In the genomic region with DNA sequence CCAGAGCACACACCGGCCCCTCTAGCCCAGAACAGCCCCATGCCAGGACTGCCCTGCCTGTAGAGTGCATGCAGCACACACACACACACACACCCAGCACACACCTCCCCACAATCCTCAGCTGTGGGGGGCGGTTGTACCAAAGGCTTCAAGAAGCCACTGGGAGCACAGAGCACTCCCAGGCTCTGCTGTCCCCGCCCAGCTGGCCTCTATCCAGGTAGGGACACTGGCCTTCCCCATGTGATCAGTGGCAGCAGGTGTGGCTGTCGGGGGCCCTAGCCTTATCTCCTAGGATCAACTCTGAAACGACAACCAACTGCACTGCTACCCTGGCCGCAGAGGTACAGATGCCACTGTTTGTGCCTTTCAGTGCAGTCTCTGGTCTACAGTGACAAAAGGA, we compare ENCODE assay signal across 12 cellular contexts. TPM values are rescaled to one million over a fixed set of nuclear protein-coding genes. Genes with fewer than 3 reads are reported as not detected.
DNase-seq lines count a peak whose midpoint lies in the region; ATAC-seq and TF ChIP-seq lines count a peak whose summit lies in the region.
"Had no signal": no experiment of that assay in that cellular context is flagged by ENCODE, and none has a peak within 500 bp of the region (broad histone marks: within the 10 kb centered on the region; RNA-seq: fewer than 3 reads in every experiment).

No MANE protein-coding gene starts in this region.

- no peak overlapping the region for H2BK5ac ChIP-seq in mesendoderm (ENCODE audit: low read length)

- H3K4me1 Mint-ChIP-seq in activated CD4-positive, alpha-beta T cell treated with anti-CD3 and anti-CD28 coated beads, Interleukin-2, amount 10 ng/mL, durations not matched to agents 24 days and 14 days, result peaks cover 22% of the 10 kb centered on the region
- peaks cover 36 to 40% of the 10 kb centered on the region in 2 donors for H3K4me1 Mint-ChIP-seq in effector memory CD8-positive, alpha-beta T cell (ENCODE audit: low read depth in 2 of 2)

- no peak overlapping the region for H3K23ac ChIP-seq in mesendoderm (ENCODE audit: low read length)

- peaks cover 4% of the 10 kb centered on the region for H3K79me2 ChIP-seq in OCI-LY1 (ENCODE audit: insufficient read depth, low read length)
- H3K79me2 ChIP-seq in mesendoderm (ENCODE audit: control insufficient read depth, insufficient read depth, low read length), result peaks cover 16% of the 10 kb centered on the region

- intact Hi-C loops in activated CD4-positive, alpha-beta T cell treated with anti-CD3 and anti-CD28 coated beads, Interleukin-2, amount 10 ng/mL, durations not matched to agents 24 days and 14 days (cut with micrococcal nuclease), result no loop called here

- no peaks in the 10 kb centered on the region for H3K9me2 ChIP-seq in OCI-LY1 (ENCODE audit: low read depth, low read length)

- no peak for ATAC-seq in effector memory CD8-positive, alpha-beta T cell (replicated peaks)
- no peak for ATAC-seq in HG03045 (IDR thresholded peaks at IDR 0.05; ENCODE audit: unreplicated experiment)

- H3F3A ChIP-seq in OCI-LY1 (ENCODE audit: insufficient read depth, low read length), result no peaks in the 10 kb centered on the region

- no peak overlapping the region for H4K8ac ChIP-seq in mesendoderm (ENCODE audit: low read depth, low read length)

- no peak overlapping the region for H2AFZ ChIP-seq in OCI-LY1 (ENCODE audit: low read length)

- no peak overlapping the region for H3K18ac ChIP-seq in mesendoderm (ENCODE audit: low read length)

- no peak overlapping the region for H3K4ac ChIP-seq in mesendoderm (ENCODE audit: low read depth, low read length)

- H3K4me1 ChIP-seq in OCI-LY1 (ENCODE audit: insufficient read depth, low read length, severe bottlenecking) (peaks cover 30% of the 10 kb centered on the region), rectal smooth muscle tissue (ENCODE audit: control insufficient read depth, insufficient read depth, low read length) (peaks cover 24% of the 10 kb centered on the region), mesendoderm (ENCODE audit: control insufficient read depth, low read depth, low read length) (peaks cover 3% of the 10 kb centered on the region)

- peaks cover 37% of the 10 kb centered on the region for H3K36me3 ChIP-seq in OCI-LY1 (ENCODE audit: insufficient read depth, low read length)
- peaks cover 34% of the 10 kb centered on the region for H3K36me3 ChIP-seq in rectal smooth muscle tissue (ENCODE audit: control insufficient read depth, insufficient read depth, low read length)
- H3K36me3 ChIP-seq in mesendoderm (ENCODE audit: control insufficient read depth, insufficient read depth, low read length), result no peaks in the 10 kb centered on the region

- no peak overlapping the region for H3K56ac ChIP-seq in mesendoderm (ENCODE audit: low read length)

- no peak overlapping the region for H2BK120ac ChIP-seq in mesendoderm (ENCODE audit: low read depth, low read length)

- H3K27ac ChIP-seq in OCI-LY1 (ENCODE audit: low read depth, low read length, poor library complexity, severe bottlenecking) (no peak overlapping the region), rectal smooth muscle tissue (ENCODE audit: low read depth, low read length) (no peak overlapping the region), mesendoderm (ENCODE audit: low read depth, low read length) (no peak overlapping the region)

- H3K4me3 Mint-ChIP-seq in activated CD4-positive, alpha-beta T cell treated with anti-CD3 and anti-CD28 coated beads, Interleukin-2, amount 10 ng/mL, durations not matched to agents 24 days and 14 days, result peak overlapping the region; percentile 91
- peak overlapping the region; percentile 91 to 92 for H3K4me3 Mint-ChIP-seq in effector memory CD8-positive, alpha-beta T cell

- no CpG with 5 or more reads among the region's 6 CpGs for WGBS in mesendoderm (ENCODE audit: extremely low coverage, insufficient coverage, low lambda C conversion rate)

- H3K27me3 Mint-ChIP-seq in activated CD4-positive, alpha-beta T cell treated with anti-CD3 and anti-CD28 coated beads, Interleukin-2, amount 10 ng/mL, durations not matched to agents 24 days and 14 days, result no peaks in the 10 kb centered on the region
- H3K27me3 Mint-ChIP-seq in effector memory CD8-positive, alpha-beta T cell, result no peaks in the 10 kb centered on the region

- H3K9ac ChIP-seq in OCI-LY1 (ENCODE audit: low read length) (no peak overlapping the region), rectal smooth muscle tissue (ENCODE audit: low read length) (no peak overlapping the region), mesendoderm (ENCODE audit: low read length) (no peak overlapping the region)

- H3K27ac Mint-ChIP-seq in activated CD4-positive, alpha-beta T cell treated with anti-CD3 and anti-CD28 coated beads, Interleukin-2, amount 10 ng/mL, durations not matched to agents 24 days and 14 days, result no peak overlapping the region
- H3K27ac Mint-ChIP-seq in effector memory CD8-positive, alpha-beta T cell, result no peak overlapping the region

- no peaks in the 10 kb centered on the region for H3K9me3 Mint-ChIP-seq in activated CD4-positive, alpha-beta T cell treated with anti-CD3 and anti-CD28 coated beads, Interleukin-2, amount 10 ng/mL, durations not matched to agents 24 days and 14 days
- no peaks in the 10 kb centered on the region for H3K9me3 Mint-ChIP-seq in effector memory CD8-positive, alpha-beta T cell

- peaks cover 19% of the 10 kb centered on the region for H3K79me1 ChIP-seq in mesendoderm (ENCODE audit: low read length)

- no peaks in the 10 kb centered on the region for H4K20me1 ChIP-seq in OCI-LY1 (ENCODE audit: insufficient read depth, low read length)

- H3K4me2 ChIP-seq in OCI-LY1 (ENCODE audit: low read length), result peak overlapping the region; percentile 89; the same call in 1 of the 2 replicates
- H3K4me2 ChIP-seq in mesendoderm (ENCODE audit: low read length), result no peak overlapping the region

- TF ChIP-seq CTCF in OCI-LY1 (IDR thresholded peaks at IDR 0.05; ENCODE audit: low read length), result no peak

- H3K4me3 ChIP-seq in OCI-LY1 (ENCODE audit: low read depth, low read length, poor library complexity, severe bottlenecking), result peak overlapping the region; percentile 72
- H3K4me3 ChIP-seq in rectal smooth muscle tissue (ENCODE audit: low read length), result peak overlapping the region; percentile 20
- no peak overlapping the region for H3K4me3 ChIP-seq in mesendoderm (ENCODE audit: low read length)

- H2BK15ac ChIP-seq in mesendoderm (replicated peaks; ENCODE audit: low read depth), result no peak overlapping the region

- no peak overlapping the region for H4K5ac ChIP-seq in mesendoderm (ENCODE audit: low read length)

- no peaks in the 10 kb centered on the region for H3K27me3 ChIP-seq in OCI-LY1 (ENCODE audit: insufficient read depth, low read length)
- H3K27me3 ChIP-seq in rectal smooth muscle tissue (ENCODE audit: control insufficient read depth, insufficient read depth, low read length), result no peaks in the 10 kb centered on the region
- H3K27me3 ChIP-seq in mesendoderm (ENCODE audit: insufficient read depth, low read length, poor library complexity), result no peaks in the 10 kb centered on the region

- peaks cover 36% of the 10 kb centered on the region for H3K36me3 Mint-ChIP-seq in activated CD4-positive, alpha-beta T cell treated with anti-CD3 and anti-CD28 coated beads, Interleukin-2, amount 10 ng/mL, durations not matched to agents 24 days and 14 days (ENCODE audit: low read depth)
- peaks cover 61% of the 10 kb centered on the region for H3K36me3 Mint-ChIP-seq in effector memory CD8-positive, alpha-beta T cell (ENCODE audit: insufficient read depth)

- no peak for DNase-seq in activated CD4-positive, alpha-beta T cell treated with anti-CD3 and anti-CD28 coated beads, Interleukin-2, amount 10 ng/mL, durations not matched to agents 24 days and 14 days
- no peak for DNase-seq in activated CD4-positive, alpha-beta T cell treated with anti-CD3 and anti-CD28 coated beads for 1 hour
- DNase-seq in effector memory CD8-positive, alpha-beta T cell, result no peak
- DNase-seq in mesendoderm, result no peak
- no peak for DNase-seq in middle frontal gyrus (ENCODE audit: extremely low spot score, low spot score)
- DNase-seq: activated CD4-positive, CD25-positive, alpha-beta regulatory T cell treated with anti-CD3 and anti-CD28 coated beads, Interleukin-2, amount 50 U/mL, for 72 hours; anterior cingulate cortex; GDM1; NCI-H226 had no signal

- no peak overlapping the region for H2AK5ac ChIP-seq in mesendoderm (ENCODE audit: low read length)

- no peaks in the 10 kb centered on the region for H3K9me3 ChIP-seq in OCI-LY1 (ENCODE audit: low read length)

RNA-seq across cellular contexts. Expression of a gene that starts 2.0 kb away (rescaled TPM):
- 57.4 and 58.7 TPM in 2 replicates for total RNA-seq in activated CD4-positive, alpha-beta T cell treated with anti-CD3 and anti-CD28 coated beads, Interleukin-2, amount 10 ng/mL, durations not matched to agents 24 days and 14 days
- 14.5 TPM for polyA plus RNA-seq in mesendoderm (2013, experiment 1 of 2)
- 14.9 TPM for polyA plus RNA-seq in mesendoderm (2013, experiment 2 of 2)

RNA-seq across cellular contexts. Expression of a gene that starts 2.1 kb away (rescaled TPM):
- 95.1 and 95.8 TPM in 2 replicates for total RNA-seq in activated CD4-positive, alpha-beta T cell treated with anti-CD3 and anti-CD28 coated beads, Interleukin-2, amount 10 ng/mL, durations not matched to agents 24 days and 14 days
- 92.9 TPM for polyA plus RNA-seq in mesendoderm (2013, experiment 1 of 2)
- 91.6 TPM for polyA plus RNA-seq in mesendoderm (2013, experiment 2 of 2)

RNA-seq across cellular contexts. Expression of a gene that starts 14.2 kb away (rescaled TPM):
- 15.1 and 16.3 TPM in 2 replicates for total RNA-seq in activated CD4-positive, alpha-beta T cell treated with anti-CD3 and anti-CD28 coated beads, Interleukin-2, amount 10 ng/mL, durations not matched to agents 24 days and 14 days
- 9.1 TPM for polyA plus RNA-seq in mesendoderm (2013, experiment 1 of 2)
- 9.0 TPM for polyA plus RNA-seq in mesendoderm (2013, experiment 2 of 2)

RNA-seq across cellular contexts. Expression of a gene that starts 14.5 kb away (rescaled TPM):
- not detected in 2 replicates for total RNA-seq in activated CD4-positive, alpha-beta T cell treated with anti-CD3 and anti-CD28 coated beads, Interleukin-2, amount 10 ng/mL, durations not matched to agents 24 days and 14 days
- polyA plus RNA-seq in mesendoderm (2013, experiment 1 of 2), result not detected
- not detected for polyA plus RNA-seq in mesendoderm (2013, experiment 2 of 2)

RNA-seq across cellular contexts. Expression of a gene that starts 16.5 kb away (rescaled TPM):
- not detected in 2 replicates for total RNA-seq in activated CD4-positive, alpha-beta T cell treated with anti-CD3 and anti-CD28 coated beads, Interleukin-2, amount 10 ng/mL, durations not matched to agents 24 days and 14 days
- polyA plus RNA-seq in mesendoderm (2013, experiment 1 of 2), result 0.08 TPM
- polyA plus RNA-seq in mesendoderm (2013, experiment 2 of 2), result 0.07 TPM
